ENCODE assay signal across 21 cellular contexts in the genomic region with DNA sequence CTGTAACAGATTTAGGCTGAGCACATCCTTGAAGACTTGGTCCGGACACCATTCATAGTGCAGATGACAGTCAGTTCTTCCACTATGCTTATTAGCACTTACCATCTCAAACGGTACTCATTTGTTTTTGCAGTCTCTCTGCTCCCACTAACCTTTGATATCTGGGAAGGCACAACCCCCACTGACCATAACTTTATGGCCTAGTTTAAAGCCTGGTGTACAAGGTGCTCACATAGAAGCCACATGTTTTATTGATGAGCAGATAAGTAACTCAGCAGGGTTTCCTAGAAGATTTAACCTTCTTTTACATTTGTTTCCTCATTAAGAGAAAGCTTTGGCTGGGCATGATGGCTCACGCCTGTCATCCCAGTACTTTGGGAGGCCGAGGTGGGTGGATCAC.
"Had no signal": no experiment of that assay in that cellular context is flagged by ENCODE, and none has a peak within 500 bp of the region (broad histone marks: within the 10 kb centered on the region; RNA-seq: fewer than 3 reads in every experiment).

No MANE protein-coding gene starts in this region.

- H3K9me3 ChIP-seq: SJSA1 had no signal

- DNase-seq: Karpas-422, KG1, MM.1S, NCI-H1092 treated with DMSO at 0.1 percent for 48 hours, NCI-H1436, NCI-H187, NCI-H2029, NCI-H2081 treated with DMSO at 0.1 percent for 48 hours, NCI-H2171, NCI-H226, NCI-H446, NCI-H510A, NCI-H524 treated with DMSO at 0.1 percent for 48 hours, NCI-H69, NCI-H774, Right ventricle myocardium superior, RPMI8226, SIG-M5 had no signal

- H3K27ac ChIP-seq: SJSA1, SK-N-MC had no signal

- H3K4me1 ChIP-seq: SJSA1 had no signal

- H3K36me3 ChIP-seq: SJSA1 had no signal

- H3K4me3 ChIP-seq: SJSA1, SK-N-MC had no signal

- FAIRE-seq: RCC 7860 had no signal
